23 cellular contexts compared by ENCODE assay signal in the genomic region with DNA sequence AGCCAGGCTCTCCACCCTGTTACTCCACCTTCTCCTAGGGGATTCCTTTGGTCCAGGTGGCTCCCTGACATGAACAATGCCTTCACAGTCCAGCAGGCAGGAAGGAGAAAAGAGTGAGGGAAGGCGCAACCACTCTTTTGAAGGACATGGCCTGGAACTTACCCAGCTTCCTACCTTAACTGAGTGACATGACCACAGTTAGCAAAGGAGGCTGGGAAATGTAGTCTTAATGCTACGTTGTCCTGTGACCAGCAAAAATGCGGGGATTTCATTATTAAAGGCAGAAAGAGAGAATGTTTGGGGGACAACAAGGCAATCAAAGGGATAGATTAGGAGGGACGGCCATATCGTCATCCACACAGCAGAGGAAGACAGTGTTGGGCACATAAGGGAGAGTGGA.
DNase-seq lines count a peak whose midpoint lies in the region; ATAC-seq, FAIRE-seq and TF ChIP-seq lines count a peak whose summit lies in the region.
"Had no signal": no experiment of that assay in that cellular context is flagged by ENCODE, and none has a peak within 500 bp of the region (broad histone marks: within the 10 kb centered on the region; RNA-seq: fewer than 3 reads in every experiment).

No MANE protein-coding gene starts in this region.

- no peaks in the 10 kb centered on the region for H3K9me1 ChIP-seq in K562 (ENCODE audit: control insufficient read depth, insufficient read depth, low read length)

- no peaks in the 10 kb centered on the region for H3K36me3 ChIP-seq in GM23338 (ENCODE audit: insufficient read depth)
- no peaks in the 10 kb centered on the region for H3K36me3 ChIP-seq in K562 (ENCODE audit: control insufficient read depth, insufficient read depth, low read length)
- H3K36me3 ChIP-seq: BLaER1 treated with 17β-estradiol and CSF1 and Interleukin-3, amounts not matched to agents 10 nM and 100 nM had no signal

- peaks cover 27% of the 10 kb centered on the region for H3K27me3 Mint-ChIP-seq in activated CD8-positive, alpha-beta memory T cell treated with anti-CD3 and anti-CD28 coated beads, Interleukin-2, amount 10 ng/mL, durations not matched to agents 7 days and 5 days
- peaks cover 16% of the 10 kb centered on the region for H3K27me3 Mint-ChIP-seq in GM23338 (ENCODE audit: insufficient read depth, low read depth, poor library complexity)

- H3K27ac ChIP-seq in GM23338 (ENCODE audit: low read depth) (no peak overlapping the region), K562 (ENCODE audit: extremely low read depth, low read depth, low read length) (no peak overlapping the region)
- H3K27ac ChIP-seq: 22Rv1; A549; BLaER1 treated with 17β-estradiol and CSF1 and Interleukin-3, amounts not matched to agents 10 nM and 100 nM; C4-2B had no signal

- H3K4me1 ChIP-seq in GM23338 (ENCODE audit: insufficient read depth) (peaks cover 32% of the 10 kb centered on the region), K562 (replicated peaks in 1 of 2; ENCODE audit: control insufficient read depth in 2 of 2, insufficient read depth in 2 of 2, low read length in 2 of 2) (peaks cover 0 to 4% of the 10 kb centered on the region in 2 experiments; a peak in 2 of 5 replicates)
- H3K4me1 ChIP-seq: A549 had no signal

- no peak overlapping the region for H3K4me3 ChIP-seq in GM23338
- no peak overlapping the region for H3K4me3 ChIP-seq in K562
- H3K4me3 ChIP-seq: A549; BLaER1 treated with 17β-estradiol and CSF1 and Interleukin-3, amounts not matched to agents 10 nM and 100 nM had no signal

- H3K27ac Mint-ChIP-seq in activated CD8-positive, alpha-beta memory T cell treated with anti-CD3 and anti-CD28 coated beads, Interleukin-2, amount 10 ng/mL, durations not matched to agents 7 days and 5 days, result no peak overlapping the region
- H3K27ac Mint-ChIP-seq in GM23338, result no peak overlapping the region
- H3K27ac Mint-ChIP-seq: B cell; CD4-positive, alpha-beta T cell; CD8-positive, alpha-beta T cell had no signal

- no peak for ATAC-seq in activated CD8-positive, alpha-beta memory T cell treated with anti-CD3 and anti-CD28 coated beads, Interleukin-2, amount 10 ng/mL, durations not matched to agents 7 days and 5 days
- ATAC-seq in GM23338 (no peak), K562 (no peak), left lobe of liver (no peak), HG02571 (IDR thresholded peaks at IDR 0.05; ENCODE audit: unreplicated experiment) (no peak)
- ATAC-seq: A549; CD8-positive, alpha-beta T cell had no signal

- intact Hi-C loops in K562 (cut with micrococcal nuclease), result no loop called here

- POLR2A ChIA-PET in K562 (lab: Yijun Ruan, JAX), result no interaction called here

- no peaks in the 10 kb centered on the region for H3K9me3 Mint-ChIP-seq in activated CD8-positive, alpha-beta memory T cell treated with anti-CD3 and anti-CD28 coated beads, Interleukin-2, amount 10 ng/mL, durations not matched to agents 7 days and 5 days (ENCODE audit: low read depth)
- no peaks in the 10 kb centered on the region for H3K9me3 Mint-ChIP-seq in GM23338
- H3K9me3 Mint-ChIP-seq: CD4-positive, alpha-beta T cell; CD8-positive, alpha-beta T cell had no signal

- TF ChIP-seq POLR2A in K562 (conservative IDR thresholded peaks at IDR 0.05), result no peak

- no peaks in the 10 kb centered on the region for H3K27me3 ChIP-seq in GM23338 (ENCODE audit: insufficient read depth)
- H3K27me3 ChIP-seq in K562 (ENCODE audit: control insufficient read depth in 2 of 2, insufficient read depth in 2 of 2, low read length in 2 of 2), result peaks cover 27 to 50% of the 10 kb centered on the region in 2 experiments

- 0% methylated on average over 5 of the region's 5 CpGs for WGBS in K562 (ENCODE audit: insufficient coverage, low coverage, missing lambda C conversion rate)

- no peaks in the 10 kb centered on the region for H3K79me2 ChIP-seq in GM23338 (replicated peaks; ENCODE audit: insufficient read depth)
- H3K79me2 ChIP-seq in K562 (ENCODE audit: control insufficient read depth, insufficient read depth, low read length), result no peaks in the 10 kb centered on the region

- H3K9me2 ChIP-seq in GM23338 (ENCODE audit: insufficient read depth), result no peaks in the 10 kb centered on the region

- H2AFZ ChIP-seq in GM23338, result peak overlapping the region; percentile 7; the same call in 1 of the 2 replicates
- H2AFZ ChIP-seq in K562 (ENCODE audit: low read depth, low read length), result no peak overlapping the region

- H3K4me1 Mint-ChIP-seq in activated CD8-positive, alpha-beta memory T cell treated with anti-CD3 and anti-CD28 coated beads, Interleukin-2, amount 10 ng/mL, durations not matched to agents 7 days and 5 days, result peaks cover 4% of the 10 kb centered on the region
- H3K4me1 Mint-ChIP-seq in GM23338, result peaks cover 30% of the 10 kb centered on the region
- H3K4me1 Mint-ChIP-seq: B cell had no signal

- BruUV-seq in K562 (replicated peaks; lab: Mats Ljungman, UMichigan), result no TSS peak

- no peaks in the 10 kb centered on the region for H4K20me1 ChIP-seq in GM23338 (replicated peaks; ENCODE audit: insufficient read depth)
- no peaks in the 10 kb centered on the region for H4K20me1 ChIP-seq in K562 (replicated peaks; ENCODE audit: control insufficient read depth, insufficient read depth, low read length)
- H4K20me1 ChIP-seq: BLaER1 treated with 17β-estradiol and CSF1 and Interleukin-3, amounts not matched to agents 10 nM and 100 nM had no signal

- FAIRE-seq in K562 (lab: Jason Lieb, UNC), result no peak
- FAIRE-seq: A549, D721Med, G401.6, GM12891, GM19239 had no signal

- CTCF ChIA-PET in activated CD8-positive, alpha-beta memory T cell treated with anti-CD3 and anti-CD28 coated beads, Interleukin-2, amount 10 ng/mL, durations not matched to agents 7 days and 5 days (lab: Charles Lee), result interaction anchor here (0.6 kb wide), 1 partner anchor 502 kb away, joined by 4 read pairs; no protein-coding TSS in a partner anchor
- CTCF ChIA-PET in K562 (lab: Yijun Ruan, JAX; ENCODE audit: low intra/inter-chr PET ratio), result no interaction called here

- peaks cover 20% of the 10 kb centered on the region; the same call in 1 of the 2 replicates for H3F3A ChIP-seq in GM23338 (replicated peaks; ENCODE audit: low read depth)

- TF ChIP-seq CTCF in GM23338 (conservative IDR thresholded peaks at IDR 0.05; ENCODE audit: low read depth in 2 of 2), result no peak
- TF ChIP-seq CTCF in K562 (IDR thresholded peaks at IDR 0.05 in 2 of 3, conservative IDR thresholded peaks at IDR 0.05 in 1 of 3; ENCODE audit: insufficient read depth in 2 of 3, low read depth in 1 of 3, low read length in 3 of 3), result no peak

- H3K9ac ChIP-seq in K562 (ENCODE audit: insufficient read depth in 1 of 2, low read depth in 2 of 2, low read length in 2 of 2), result no peak overlapping the region
- H3K9ac ChIP-seq: BLaER1 treated with 17β-estradiol and CSF1 and Interleukin-3, amounts not matched to agents 10 nM and 100 nM had no signal

- H3K4me2 ChIP-seq in GM23338, result no peak overlapping the region
- no peak overlapping the region for H3K4me2 ChIP-seq in K562 (ENCODE audit: insufficient read depth, low read length)
- H3K4me2 ChIP-seq: A549; BLaER1 treated with 17β-estradiol and CSF1 and Interleukin-3, amounts not matched to agents 10 nM and 100 nM had no signal

- in situ Hi-C loops in K562 (cut with MboI), result no loop called here

- no peak for TF ChIP-seq RAD21 in K562 (CRISPR knock-in tag; conservative IDR thresholded peaks at IDR 0.05 in 1 of 2, IDR thresholded peaks at IDR 0.05 in 1 of 2)

- H3K4me3 Mint-ChIP-seq in activated CD8-positive, alpha-beta memory T cell treated with anti-CD3 and anti-CD28 coated beads, Interleukin-2, amount 10 ng/mL, durations not matched to agents 7 days and 5 days, result no peak overlapping the region
- no peak overlapping the region for H3K4me3 Mint-ChIP-seq in GM23338
- H3K4me3 Mint-ChIP-seq: B cell; CD4-positive, alpha-beta T cell; CD8-positive, alpha-beta T cell had no signal

- no peaks in the 10 kb centered on the region for H3K36me3 Mint-ChIP-seq in activated CD8-positive, alpha-beta memory T cell treated with anti-CD3 and anti-CD28 coated beads, Interleukin-2, amount 10 ng/mL, durations not matched to agents 7 days and 5 days
- H3K36me3 Mint-ChIP-seq in GM23338 (ENCODE audit: low read depth), result no peaks in the 10 kb centered on the region
- H3K36me3 Mint-ChIP-seq: CD8-positive, alpha-beta T cell had no signal

- TF ChIP-seq EP300 in K562 (IDR thresholded peaks at IDR 0.05; ENCODE audit: low read length), result no peak

- H3K9me3 ChIP-seq in K562 (replicated peaks; ENCODE audit: control insufficient read depth, insufficient read depth, low read depth, low read length), result no peaks in the 10 kb centered on the region
- H3K9me3 ChIP-seq: A549, Caco-2 had no signal

- DNase-seq in activated CD8-positive, alpha-beta memory T cell treated with anti-CD3 and anti-CD28 coated beads, Interleukin-2, amount 10 ng/mL, durations not matched to agents 7 days and 5 days, result peak; percentile 2
- no peak for DNase-seq in activated CD8-positive, alpha-beta memory T cell treated with anti-CD3 and anti-CD28 coated beads, Interleukin-2, amount 50 U/mL, for 48 hours
- DNase-seq in GM23338 (ENCODE audit: low spot score), result no peak
- DNase-seq in K562 (ENCODE audit: extremely low read depth in 1 of 4, low spot score in 3 of 4), result no peak
- peak; percentile 6 for DNase-seq in left lobe of liver (ENCODE audit: low spot score)
- no peak for DNase-seq in SIG-M5 treated with dmso at 0.1 percent for 504 hours (lab: John Stamatoyannopoulos, UW; ENCODE audit: unreplicated experiment)
- DNase-seq: AML-193; Caco-2; Calu3; CD4-positive, alpha-beta T cell; CD8-positive, alpha-beta T cell; DMS79 treated with DMSO at 0.1 percent for 48 hours; GF-D8 had no signal

TF ChIP-seq in GM23338, 12 proteins besides CTCF, POLR2A, EP300 and RAD21:
- no peak for TF ChIP-seq ZNF331 (CRISPR knock-in tag; IDR thresholded peaks at IDR 0.05; ENCODE audit: low read depth)

TF ChIP-seq in K562, 482 proteins besides CTCF, POLR2A, EP300 and RAD21 (continues in another document):
- TF ChIP-seq HCFC1 (IDR thresholded peaks at IDR 0.05; ENCODE audit: low read depth, low read length) (peak; percentile 55), NFE2L1 (tag; IDR thresholded peaks at IDR 0.05; ENCODE audit: borderline replicate concordance, low read depth) (no peak)
- TF ChIP-seq, protein P1, sequence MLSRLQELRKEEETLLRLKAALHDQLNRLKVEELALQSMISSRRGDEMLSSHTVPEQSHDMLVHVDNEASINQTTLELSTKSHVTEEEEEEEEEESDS (CRISPR knock-in tag; IDR thresholded peaks at IDR 0.05), result no peak
- TF ChIP-seq, protein P2, sequence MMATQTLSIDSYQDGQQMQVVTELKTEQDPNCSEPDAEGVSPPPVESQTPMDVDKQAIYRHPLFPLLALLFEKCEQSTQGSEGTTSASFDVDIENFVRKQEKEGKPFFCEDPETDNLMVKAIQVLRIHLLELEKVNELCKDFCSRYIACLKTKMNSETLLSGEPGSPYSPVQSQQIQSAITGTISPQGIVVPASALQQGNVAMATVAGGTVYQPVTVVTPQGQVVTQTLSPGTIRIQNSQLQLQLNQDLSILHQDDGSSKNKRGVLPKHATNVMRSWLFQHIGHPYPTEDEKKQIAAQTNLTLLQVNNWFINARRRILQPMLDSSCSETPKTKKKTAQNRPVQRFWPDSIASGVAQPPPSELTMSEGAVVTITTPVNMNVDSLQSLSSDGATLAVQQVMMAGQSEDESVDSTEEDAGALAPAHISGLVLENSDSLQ (IDR thresholded peaks at IDR 0.05), result peak; percentile 69

Comparison
In these comparisons a context has a peak if more than half of its experiments do, and no peak if none do; other contexts are left out.
1. DNase-seq: peak in activated CD8-positive, alpha-beta memory T cell treated with anti-CD3 and anti-CD28 coated beads, Interleukin-2, amount 10 ng/mL, durations not matched to agents 7 days and 5 days (single experiment) and left lobe of liver (single experiment); none in activated CD8-positive, alpha-beta memory T cell treated with anti-CD3 and anti-CD28 coated beads, Interleukin-2, amount 50 U/mL, for 48 hours (single experiment), GM23338 (single experiment), K562 (0 of 4) and SIG-M5 treated with dmso at 0.1 percent for 504 hours (single experiment).